In genomic region chr9:7536310-7536939, GRCh38 we compare ENCODE assay signal across 8 cellular contexts.
A peak's percentile ranks its signal among the peaks of the same experiment; 100 is the strongest.
DNase-seq lines count a peak whose midpoint lies in the region; ATAC-seq and TF ChIP-seq lines count a peak whose summit lies in the region.

No MANE protein-coding gene starts in this region.

- no peak overlapping the region for H3K4me3 Mint-ChIP-seq in activated T-helper 17 cell treated with anti-CD3 and anti-CD28 coated beads, Interleukin-2, amount 50 U/mL, for 72 hours

- no peaks in the 10 kb centered on the region for H3K36me3 Mint-ChIP-seq in activated T-helper 17 cell treated with anti-CD3 and anti-CD28 coated beads, Interleukin-2, amount 50 U/mL, for 72 hours (ENCODE audit: low read depth)

- ATAC-seq in DND-41 (ENCODE audit: insufficient read depth, low read depth) (peak; percentile 81), GM19324 (IDR thresholded peaks at IDR 0.05; ENCODE audit: low FRiP score, unreplicated experiment) (peak; percentile 75), HG03175 (IDR thresholded peaks at IDR 0.05; ENCODE audit: unreplicated experiment) (peak; percentile 84)
- no peak for ATAC-seq in activated T-helper 17 cell treated with anti-CD3 and anti-CD28 coated beads, Interleukin-2, amount 50 U/mL, for 72 hours (replicated peaks)

- H3K27ac Mint-ChIP-seq in activated T-helper 17 cell treated with anti-CD3 and anti-CD28 coated beads, Interleukin-2, amount 50 U/mL, for 72 hours: no peak overlapping the region

- H3K27me3 ChIP-seq in DND-41 (ENCODE audit: insufficient read depth, low read length, poor library complexity): no peaks in the 10 kb centered on the region

- no peaks in the 10 kb centered on the region for H3K79me2 ChIP-seq in DND-41 (ENCODE audit: insufficient read depth, low read length)

- 0 out of 2 replicates have a peak overlapping the region, but pooled peaks have one; percentile 8 for H3K27ac ChIP-seq in DND-41 (ENCODE audit: low read length)

- H3K9me3 Mint-ChIP-seq in activated T-helper 17 cell treated with anti-CD3 and anti-CD28 coated beads, Interleukin-2, amount 50 U/mL, for 72 hours: no peaks in the 10 kb centered on the region

- H3K4me2 ChIP-seq in DND-41 (ENCODE audit: insufficient read depth, low read length): no peak overlapping the region

- DNase-seq in DND-41 (peak; percentile 52), NCI-H748 treated with DMSO at 0.1 percent for 48 hours (lab: John Stamatoyannopoulos, UW) (peak; percentile 69), amniotic epithelial cell (ENCODE audit: low read depth) (peak; percentile 50), iPS-NIHi11 (ENCODE audit: low spot score) (peak; percentile 73)
- DNase-seq in stimulated activated CD4-positive, alpha-beta T cell treated with anti-CD3 and anti-CD28 coated beads, Interleukin-4, amount 100 ng/mL, for 24 hours: peak; percentile 30

- no peaks in the 10 kb centered on the region for H3K36me3 ChIP-seq in DND-41 (ENCODE audit: insufficient read depth, low read length)

- H3K9me3 ChIP-seq in DND-41 (ENCODE audit: insufficient read depth, low read length, severe bottlenecking): no peaks in the 10 kb centered on the region

- no peak overlapping the region for H3K9ac ChIP-seq in DND-41 (ENCODE audit: low read depth, low read length)

- TF ChIP-seq CTCF in DND-41 (IDR thresholded peaks at IDR 0.05; ENCODE audit: borderline replicate concordance, extremely low read depth, low read length, poor library complexity, severe bottlenecking): peak; percentile 71

- H4K20me1 ChIP-seq in DND-41 (ENCODE audit: insufficient read depth, low read length): no peaks in the 10 kb centered on the region

- H3K27me3 Mint-ChIP-seq in activated T-helper 17 cell treated with anti-CD3 and anti-CD28 coated beads, Interleukin-2, amount 50 U/mL, for 72 hours: peaks cover 14% of the 10 kb centered on the region

- no peak overlapping the region for H2AFZ ChIP-seq in DND-41 (ENCODE audit: low read depth, low read length)

- H3K4me3 ChIP-seq in DND-41 (ENCODE audit: low read depth in 1 of 2, low read length in 2 of 2): no peak overlapping the region

- H3K4me1 ChIP-seq in DND-41 (ENCODE audit: insufficient read depth, low read length): peaks cover 20% of the 10 kb centered on the region

- peaks cover 11% of the 10 kb centered on the region for H3K4me1 Mint-ChIP-seq in activated T-helper 17 cell treated with anti-CD3 and anti-CD28 coated beads, Interleukin-2, amount 50 U/mL, for 72 hours
